Comparison of ENCODE assay signal across 8 cellular contexts in genomic region chr2:207337234-207338219, GRCh38.
DNase-seq lines count a peak whose midpoint lies in the region; ATAC-seq and TF ChIP-seq lines count a peak whose summit lies in the region.

No MANE protein-coding gene starts in this region.

- no peak overlapping the region for H3K4me3 Mint-ChIP-seq in endothelial cell (ENCODE audit: unreplicated experiment)

- peak; percentile 45 for ATAC-seq in GM21423 (IDR thresholded peaks at IDR 0.05; ENCODE audit: unreplicated experiment)

- H3K27ac Mint-ChIP-seq in endothelial cell (ENCODE audit: unreplicated experiment) = no peak overlapping the region

- H3K9me3 ChIP-seq in esophagus squamous epithelium = no peaks in the 10 kb centered on the region
- H3K9me3 ChIP-seq in colonic mucosa = no peaks in the 10 kb centered on the region

- no peaks in the 10 kb centered on the region for H3K9me3 Mint-ChIP-seq in endothelial cell (ENCODE audit: unreplicated experiment)

- DNase-seq in GM06990 (ENCODE audit: extremely low read depth, insufficient read length) (no peak), NCI-H226 (peak; percentile 67), esophagus squamous epithelium (lab: John Stamatoyannopoulos, UW) (no peak), colonic mucosa (no peak), endothelial cell (ENCODE audit: low spot score) (no peak), NCI-H1436 (lab: John Stamatoyannopoulos, UW) (no peak), NAMALWA (ENCODE audit: low spot score) (no peak)

- intact Hi-C loops in esophagus squamous epithelium (cut with DNase I) = no loop called here
- intact Hi-C loops in colonic mucosa (cut with DNase I) = no loop called here

- peak overlapping the region; percentile 46 to 85 (median 76) for H3K27ac ChIP-seq in esophagus squamous epithelium
- H3K27ac ChIP-seq in colonic mucosa = no peak overlapping the region

- H3K27me3 ChIP-seq in GM06990 (replicated peaks; ENCODE audit: control insufficient read depth, insufficient read depth, low read length) = no peaks in the 10 kb centered on the region
- no peaks in the 10 kb centered on the region for H3K27me3 ChIP-seq in esophagus squamous epithelium
- H3K27me3 ChIP-seq in colonic mucosa = no peaks in the 10 kb centered on the region

- H3K36me3 ChIP-seq in GM06990 (ENCODE audit: control insufficient read depth, insufficient read depth, low read length) = no peaks in the 10 kb centered on the region
- no peaks in the 10 kb centered on the region for H3K36me3 ChIP-seq in esophagus squamous epithelium
- H3K36me3 ChIP-seq in colonic mucosa = no peaks in the 10 kb centered on the region

- H3K27me3 Mint-ChIP-seq in endothelial cell (ENCODE audit: unreplicated experiment) = peaks cover 6% of the 10 kb centered on the region

- H3K4me3 ChIP-seq in GM06990 (replicated peaks; ENCODE audit: low read depth, low read length) (peak overlapping the region; percentile 41), esophagus squamous epithelium (peak overlapping the region in 1 of 4 donors; percentile 25), colonic mucosa (no peak overlapping the region)

- no peak for TF ChIP-seq POLR2A in esophagus squamous epithelium (IDR thresholded peaks at IDR 0.05)

- TF ChIP-seq CTCF in GM06990 (IDR thresholded peaks at IDR 0.05; ENCODE audit: insufficient read depth, low read length, poor library complexity, severe bottlenecking) (no peak), esophagus squamous epithelium (IDR thresholded peaks at IDR 0.05) (no peak), colonic mucosa (IDR thresholded peaks at IDR 0.05) (no peak), endothelial cell (IDR thresholded peaks at IDR 0.05; ENCODE audit: unreplicated experiment) (no peak)

- H3K4me1 Mint-ChIP-seq in endothelial cell (ENCODE audit: unreplicated experiment) = peaks cover 44% of the 10 kb centered on the region

- H3K4me1 ChIP-seq in esophagus squamous epithelium = peaks cover 14 to 47% (median 27%) of the 10 kb centered on the region in 3 donors
- H3K4me1 ChIP-seq in colonic mucosa = no peaks in the 10 kb centered on the region

- H3K9ac ChIP-seq in colonic mucosa (ENCODE audit: low read depth in 2 of 2, low read length in 2 of 2) = no peak overlapping the region

- WGBS in esophagus squamous epithelium, 2 donors = 32 to 44% methylated on average over 6 of the region's 6 CpGs

- no peaks in the 10 kb centered on the region for H3K36me3 Mint-ChIP-seq in endothelial cell (ENCODE audit: low read depth, unreplicated experiment)
